9 cellular contexts compared by ENCODE assay signal in genomic region chr7:105654994-105655900, GRCh38.
A peak's percentile ranks its signal among the peaks of the same experiment; 100 is the strongest.
DNase-seq lines count a peak whose midpoint lies in the region; ATAC-seq lines count a peak whose summit lies in the region.
"Had no signal": no experiment of that assay in that cellular context is flagged by ENCODE, and none has a peak within 500 bp of the region (broad histone marks: within the 10 kb centered on the region; RNA-seq: fewer than 3 reads in every experiment).

No MANE protein-coding gene starts in this region.

- H3K4me1 ChIP-seq in SJCRH30 = no peaks in the 10 kb centered on the region

- H3K36me3 ChIP-seq in SJCRH30 = no peaks in the 10 kb centered on the region

- no peaks in the 10 kb centered on the region for H3K9me3 ChIP-seq in SJCRH30 (replicated peaks)

- no peak overlapping the region for H3K27ac ChIP-seq in SJCRH30

- H3K4me3 ChIP-seq in SJCRH30 = no peak overlapping the region
- H3K4me3 ChIP-seq: lung had no signal

- no peak for ATAC-seq in HG03521 (IDR thresholded peaks at IDR 0.05; ENCODE audit: unreplicated experiment)
- ATAC-seq in HG03045 (IDR thresholded peaks at IDR 0.05; ENCODE audit: unreplicated experiment) = no peak

- DNase-seq in HT1080 (ENCODE audit: low read depth) = peak; percentile 21
- DNase-seq in SJCRH30 = peak; percentile 40 to 51
- DNase-seq in hepatic stellate cell (ENCODE audit: low spot score) = peak; percentile 38
- DNase-seq in smooth muscle cell of the brain vasculature (ENCODE audit: low read depth, low spot score) = peak; percentile 13
- no peak for DNase-seq in T1000 (lab: John Stamatoyannopoulos, UW)
- DNase-seq: activated CD4-positive, CD25-positive, alpha-beta regulatory T cell treated with anti-CD3 and anti-CD28 coated beads, Interleukin-2, amount 50 U/mL, for 72 hours had no signal

- no peaks in the 10 kb centered on the region for H3K27me3 ChIP-seq in SJCRH30
